In genomic region chr6:10395171-10395945, GRCh38 we compare ENCODE assay signal across 14 cellular contexts. TPM values are rescaled to one million over a fixed set of nuclear protein-coding genes. Genes with fewer than 3 reads are reported as not detected.
A peak's percentile ranks its signal among the peaks of the same experiment; 100 is the strongest.
DNase-seq lines count a peak whose midpoint lies in the region; ATAC-seq, FAIRE-seq and TF ChIP-seq lines count a peak whose summit lies in the region.
"Had no signal": no experiment of that assay in that cellular context is flagged by ENCODE, and none has a peak within 500 bp of the region (broad histone marks: within the 10 kb centered on the region; RNA-seq: fewer than 3 reads in every experiment).

No MANE protein-coding gene starts in this region.

- RAD21 ChIA-PET in GM12878 (lab: Charles Lee; ENCODE audit: unreplicated experiment) = no interaction called here

- no peak for TF ChIP-seq EP300 in GM12878 (IDR thresholded peaks at IDR 0.05; ENCODE audit: borderline replicate concordance in 1 of 2, control insufficient read depth in 1 of 2, low read depth in 2 of 2, low read length in 2 of 2)
- TF ChIP-seq EP300 in neural cell (conservative IDR thresholded peaks at IDR 0.05; ENCODE audit: poor library complexity, severe bottlenecking) = no peak

- SMC1A ChIA-PET in GM12878 (lab: Charles Lee; ENCODE audit: uncharacterized antibody, unreplicated experiment) = interaction anchor here (1.0 to 1.4 kb wide), 2 partner anchors 10 to 34 kb away, joined by 4 read pairs; no protein-coding TSS in a partner anchor

- H3K4me3 ChIP-seq in GM12878 (no peak overlapping the region), neural cell (ENCODE audit: low read length) (no peak overlapping the region), small intestine (ENCODE audit: low read depth in 1 of 2, low read length in 2 of 2) (no peak overlapping the region)

- no peaks in the 10 kb centered on the region for H3K9me2 ChIP-seq in neural cell (ENCODE audit: insufficient read depth, low read length)

- TF ChIP-seq POLR2A in GM12892 (IDR thresholded peaks at IDR 0.05; ENCODE audit: low read depth, low read length) (no peak), GM12878 (IDR thresholded peaks at IDR 0.05; ENCODE audit: low read depth, low read length) (no peak)

- intact Hi-C loops in GM12878 (cut with micrococcal nuclease; ENCODE audit: unreplicated experiment) = no loop called here
- intact Hi-C loops in cardiac septum (cut with DNase I) = no loop called here

- FAIRE-seq in GM12892 (lab: Jason Lieb, UNC) (peak; percentile 30), GM12878 (lab: Jason Lieb, UNC) (no peak), small intestine (lab: Jason Lieb, UNC) (no peak)

- H3K36me3 ChIP-seq in GM12878 (ENCODE audit: control insufficient read depth in 2 of 2, insufficient read depth in 2 of 2, low read length in 1 of 2) (no peaks in the 10 kb centered on the region), neural cell (ENCODE audit: insufficient read depth, low read length) (no peaks in the 10 kb centered on the region), small intestine (ENCODE audit: control insufficient read depth in 2 of 2, insufficient read depth in 2 of 2, low read length in 2 of 2) (no peaks in the 10 kb centered on the region)

- DNase-seq in GM12892 (ENCODE audit: insufficient read length) = no peak
- peak; percentile 55 to 76 for DNase-seq in NCI-H2081 (lab: John Stamatoyannopoulos, UW)
- no peak for DNase-seq in GM12878 (ENCODE audit: low read depth, low spot score)
- DNase-seq in small intestine = no peak
- no peak for DNase-seq in OCI-M2 (lab: John Stamatoyannopoulos, UW; ENCODE audit: unreplicated experiment)
- DNase-seq in cardiac septum (ENCODE audit: low spot score) = no peak
- DNase-seq: activated CD4-positive, CD25-positive, alpha-beta regulatory T cell; caudate nucleus; immature natural killer cell; MM.1S; T-helper 1 cell had no signal

- 12% methylated on average over 14 of the region's 14 CpGs for WGBS in GM12878 (ENCODE audit: insufficient coverage, insufficient replicate concordance, low lambda C conversion rate, missing lambda C conversion rate)
- 6 to 11% (median 7%) methylated on average over 14 of the region's 14 CpGs for WGBS in small intestine, 3 donors

- peaks cover 0 to 18% of the 10 kb centered on the region in 2 experiments for H3K27me3 ChIP-seq in GM12878 (replicated peaks in 1 of 2; ENCODE audit: control insufficient read depth in 2 of 2, insufficient read depth in 2 of 2, low read length in 1 of 2)
- peaks cover 99% of the 10 kb centered on the region for H3K27me3 ChIP-seq in neural cell (ENCODE audit: insufficient read depth, low read depth, low read length)
- peaks cover 6 to 40% of the 10 kb centered on the region in 2 donors for H3K27me3 ChIP-seq in small intestine (ENCODE audit: control insufficient read depth in 2 of 2, insufficient read depth in 2 of 2, low read length in 2 of 2)

- ATAC-seq in GM12878 (no peak), HG02798 (IDR thresholded peaks at IDR 0.05; ENCODE audit: poor library complexity, unreplicated experiment) (no peak)

- no TSS peak for BruUV-seq in GM12878 (replicated peaks; lab: Mats Ljungman, UMichigan)

- in situ Hi-C loops in GM12878 (cut with MboI) = no loop called here

- H2AFZ ChIP-seq in GM12878 (ENCODE audit: control insufficient read depth, low read depth, low read length) (no peak overlapping the region), neural cell (ENCODE audit: low read depth, low read length) (no peak overlapping the region)
- H2AFZ ChIP-seq: parathyroid adenoma had no signal

- H3K9ac ChIP-seq in GM12878 (ENCODE audit: control insufficient read depth, insufficient read depth, low read length) = no peak overlapping the region
- no peak overlapping the region for H3K9ac ChIP-seq in neural cell (ENCODE audit: low read length)
- H3K9ac ChIP-seq: parathyroid adenoma had no signal

- H3K9me3 ChIP-seq in GM12878 (replicated peaks; ENCODE audit: control insufficient read depth, insufficient read depth, low read length) (no peaks in the 10 kb centered on the region; the same call in 1 of the 3 replicates), neural cell (ENCODE audit: low read length) (no peaks in the 10 kb centered on the region), small intestine (ENCODE audit: control insufficient read depth, low read depth) (no peaks in the 10 kb centered on the region)

- CTCF ChIA-PET in GM12878 (lab: Yijun Ruan, JAX) = interaction anchor here (0.5 to 1.1 kb wide), 2 partner anchors 19 to 365 kb away, joined by 3 read pairs; no protein-coding TSS in a partner anchor

- H3K79me2 ChIP-seq in GM12878 (ENCODE audit: control insufficient read depth, insufficient read depth, low read length) (no peaks in the 10 kb centered on the region), neural cell (replicated peaks; ENCODE audit: insufficient read depth, low read length) (no peaks in the 10 kb centered on the region)
- H3K79me2 ChIP-seq: parathyroid adenoma had no signal

- H3K4me1 ChIP-seq in GM12878 (ENCODE audit: control insufficient read depth, insufficient read depth, low read length) = no peaks in the 10 kb centered on the region
- no peaks in the 10 kb centered on the region for H3K4me1 ChIP-seq in small intestine (ENCODE audit: control insufficient read depth in 2 of 2, insufficient read depth in 1 of 2, low read depth in 1 of 2, low read length in 1 of 2)
- H3K4me1 ChIP-seq: parathyroid adenoma had no signal

- TF ChIP-seq RAD21 in GM12878 (IDR thresholded peaks at IDR 0.05; ENCODE audit: insufficient read depth, low read depth, low read length) (no peak), neural cell (conservative IDR thresholded peaks at IDR 0.05) (no peak)

- H3K27ac ChIP-seq in GM12878 (ENCODE audit: control insufficient read depth, insufficient read depth) (no peak overlapping the region), neural cell (ENCODE audit: low read length) (no peak overlapping the region), small intestine (ENCODE audit: low read depth in 1 of 2, low read length in 1 of 2) (no peak overlapping the region)
- H3K27ac ChIP-seq: parathyroid adenoma had no signal

- TF ChIP-seq CTCF in GM12878 (IDR thresholded peaks at IDR 0.05 in 2 of 3, conservative IDR thresholded peaks at IDR 0.05 in 1 of 3; ENCODE audit: control insufficient read depth in 2 of 3, extremely low read depth in 1 of 3, insufficient read depth in 1 of 3, low read depth in 3 of 3, low read length in 3 of 3) (no peak), neural cell (IDR thresholded peaks at IDR 0.05; ENCODE audit: poor library complexity, severe bottlenecking) (no peak)

- no peaks in the 10 kb centered on the region for H3F3A ChIP-seq in neural cell (ENCODE audit: insufficient read depth, low read length, poor library complexity, severe bottlenecking)

- POLR2A ChIA-PET in GM12878 (lab: Charles Lee) = no interaction called here

- no peaks in the 10 kb centered on the region for H4K20me1 ChIP-seq in GM12878 (ENCODE audit: control insufficient read depth, insufficient read depth)
- H4K20me1 ChIP-seq in neural cell (ENCODE audit: insufficient read depth) = no peaks in the 10 kb centered on the region

- no peak overlapping the region for H3K4me2 ChIP-seq in GM12878 (ENCODE audit: control insufficient read depth, insufficient read depth)
- H3K4me2 ChIP-seq in neural cell (ENCODE audit: low read length) = no peak overlapping the region

TF ChIP-seq in GM12878, 131 proteins besides CTCF, POLR2A, EP300 and RAD21:
- TF ChIP-seq SIX5 (IDR thresholded peaks at IDR 0.05; ENCODE audit: low read depth, low read length, severe bottlenecking) = no peak
- TF ChIP-seq EZH2 (IDR thresholded peaks at IDR 0.05; ENCODE audit: borderline replicate concordance, control insufficient read depth, low read depth, low read length) = 0 out of 2 replicates have a peak, but pooled peaks have one; percentile 87

RNA-seq across cellular contexts. Expression of gene TFAP2A, which starts 19.5 kb away (rescaled TPM):
- 1.5 TPM for polyA plus RNA-seq in GM12892 (2012; ENCODE audit: missing spikeins)
- 0.73 and 1.5 TPM in 2 replicates for total RNA-seq in GM12878 (2013; cell fraction: nucleolus; rRNA removed)
- total RNA-seq in GM12878 (2014; rRNA removed) (0.06 TPM in 1 of 2 replicates, not detected in the other), GM12878 (2014; rRNA removed; fragmentation: Illumina TruSeq; extraction: Trizol) (0.23 TPM in 1 of 2 replicates, not detected in the other), GM12878 (2021) (0.21 and 0.46 TPM in 2 replicates), cardiac septum (0.54 TPM)
- polyA plus RNA-seq in GM12878 (2011; ENCODE audit: low read depth) = not detected
- polyA plus RNA-seq in GM12878 (2011; rRNA removed) (0.32 and 0.33 TPM in 2 replicates), GM12878 (2014; fragmentation: Illumina TruSeq; extraction: Trizol) (0.06 and 0.21 TPM in 2 replicates), GM12878 (2014; fragmentation: Nextera tagmentation; extraction: Ambion mirVana) (under 1 TPM in 1 of 2 experiments, not detected in 1; 0.05 TPM), GM12878 (2014; rRNA removed) (0.14 TPM in 1 of 2 replicates, not detected in the other), GM12878 (2016; fragmentation: Nextera tagmentation; extraction: Ambion mirVana) (not detected), neural cell (0.78 TPM in 1 of 2 replicates, not detected in the other), small intestine (under 1 TPM in 1 of 3 donors, not detected in 2; 0.19 TPM)
- 0.24 and 0.30 TPM in 2 replicates for polyA plus RNA-seq in GM12878 (2011; cell fraction: cytosol; rRNA removed)
- polyA plus RNA-seq in GM12878 (2011; cell fraction: nucleus; rRNA removed) = 1.1 and 1.3 TPM in 2 replicates
- polyA plus RNA-seq in GM12878 (2012) = 0.09 and 0.18 TPM in 2 replicates
- 0.15 and 0.41 TPM in 2 replicates for polyA minus RNA-seq in GM12878 (2011; rRNA and poly(A)+ RNA removed)
- 2.9 and 3.2 TPM in 2 replicates for polyA minus RNA-seq in GM12878 (2011; cell fraction: cytosol; rRNA and poly(A)+ RNA removed)
- polyA minus RNA-seq in GM12878 (2011; cell fraction: nucleus; rRNA and poly(A)+ RNA removed) = 0.73 and 1.8 TPM in 2 replicates
- not detected in 2 replicates for polyA minus RNA-seq in neural cell
- polyA plus RNA-seq: immature natural killer cell had no signal

Comparison
In these comparisons a context has a peak if more than half of its experiments do, and no peak if none do; other contexts are left out.
1. DNase-seq: peak in NCI-H2081 (2 of 2); none in GM12892 (single experiment), GM12878 (single experiment), small intestine (single experiment), OCI-M2 (single experiment) and cardiac septum (single experiment).